In genomic region chr3:33081812-33082211, GRCh38 we compare ENCODE assay signal across 33 cellular contexts.
"Had no signal": no experiment of that assay in that cellular context is flagged by ENCODE, and none has a peak within 500 bp of the region (broad histone marks: within the 10 kb centered on the region; RNA-seq: fewer than 3 reads in every experiment).

No MANE protein-coding gene starts in this region.

- H3K4me3 Mint-ChIP-seq: activated CD4-positive, alpha-beta memory T cell treated with anti-CD3 and anti-CD28 coated beads, Interleukin-2, amount 10 ng/mL, durations not matched to agents 7 days and 5 days; activated CD4-positive, alpha-beta T cell treated with anti-CD3 and anti-CD28 coated beads, Interleukin-2, amount 10 ng/mL, durations not matched to agents 7 days and 5 days; activated naive CD4-positive, alpha-beta T cell treated with anti-CD3 and anti-CD28 coated beads for 36 hours; activated naive CD4-positive, alpha-beta T cell treated with anti-CD3 and anti-CD28 coated beads, Interleukin-2, amount 50 U/mL, for 24 hours; activated naive CD8-positive, alpha-beta T cell treated with anti-CD3 and anti-CD28 coated beads for 36 hours; activated naive CD8-positive, alpha-beta T cell treated with anti-CD3 and anti-CD28 coated beads, Interleukin-2, amount 50 U/mL, for 24 hours; activated T-cell treated with anti-CD3 and anti-CD28 coated beads, Interleukin-2, amount 50 U/mL, for 24 hours; activated T-cell treated with anti-CD3 and anti-CD28 coated beads, Interleukin-2, amount 50 U/mL, for 72 hours; central memory CD8-positive, alpha-beta T cell; dendritic cell treated with granulocyte-macrophage colony-stimulating factor and Interleukin-4, amounts not matched to agents 40 ng/mL and 50 ng/mL, for 4 days had no signal

- DNase-seq: activated CD4-positive, alpha-beta memory T cell treated with anti-CD3 and anti-CD28 coated beads, Interleukin-2, amount 10 ng/mL, durations not matched to agents 7 days and 5 days; activated CD4-positive, alpha-beta T cell treated with anti-CD3 and anti-CD28 coated beads for 1 hour; activated CD4-positive, alpha-beta T cell treated with anti-CD3 and anti-CD28 coated beads for 4 hours; activated CD4-positive, alpha-beta T cell treated with anti-CD3 and anti-CD28 coated beads, Interleukin-2, amount 10 ng/mL, durations not matched to agents 7 days and 5 days; activated CD4-positive, alpha-beta T cell treated with anti-CD3 and anti-CD28 coated beads, Interleukin-2, amount 50 U/mL, for 4 hours; activated CD8-positive, alpha-beta memory T cell treated with anti-CD3 and anti-CD28 coated beads, Interleukin-2, amount 50 U/mL, for 48 hours; activated effector memory CD4-positive, alpha-beta T cell treated with Interleukin-2 at 50 U/mL for 16 hours; activated gamma-delta T cell treated with Interleukin-2 at 50 U/mL for 16 hours; activated naive CD4-positive, alpha-beta T cell treated with anti-CD3 and anti-CD28 coated beads for 36 hours; activated naive CD8-positive, alpha-beta T cell treated with anti-CD3 and anti-CD28 coated beads for 36 hours; activated naive CD8-positive, alpha-beta T cell treated with anti-CD3 and anti-CD28 coated beads, Interleukin-2, amount 50 U/mL, for 24 hours; activated T-cell treated with anti-CD3 and anti-CD28 coated beads for 4 hours; activated T-cell treated with anti-CD3 and anti-CD28 coated beads, Interleukin-2, amount 50 U/mL, for 24 hours; activated T-cell treated with anti-CD3 and anti-CD28 coated beads, Interleukin-2, amount 50 U/mL, for 72 hours; adrenal gland; amygdala; aorta; body of pancreas; dorsolateral prefrontal cortex; effector memory CD4-positive, alpha-beta T cell; erythroblast; foreskin melanocyte; heart right ventricle; T-helper 2 cell had no signal

- H3K27me3 ChIP-seq: adrenal gland, body of pancreas, breast epithelium, cardiac muscle cell, dorsolateral prefrontal cortex, esophagus muscularis mucosa, gastroesophageal sphincter, heart right ventricle, hepatocyte had no signal

- H3K4me2 ChIP-seq: hepatocyte had no signal

- H3K4me3 ChIP-seq: adrenal gland, body of pancreas, breast epithelium, cardiac muscle cell, coronary artery, dorsolateral prefrontal cortex, esophagus muscularis mucosa, gastroesophageal sphincter, heart right ventricle, hepatocyte had no signal

- H3K9me3 Mint-ChIP-seq: activated CD4-positive, alpha-beta memory T cell treated with anti-CD3 and anti-CD28 coated beads, Interleukin-2, amount 10 ng/mL, durations not matched to agents 7 days and 5 days; activated CD4-positive, alpha-beta T cell treated with anti-CD3 and anti-CD28 coated beads, Interleukin-2, amount 10 ng/mL, durations not matched to agents 7 days and 5 days; activated naive CD4-positive, alpha-beta T cell treated with anti-CD3 and anti-CD28 coated beads for 36 hours; activated naive CD4-positive, alpha-beta T cell treated with anti-CD3 and anti-CD28 coated beads, Interleukin-2, amount 50 U/mL, for 24 hours; activated naive CD8-positive, alpha-beta T cell treated with anti-CD3 and anti-CD28 coated beads for 36 hours; activated naive CD8-positive, alpha-beta T cell treated with anti-CD3 and anti-CD28 coated beads, Interleukin-2, amount 50 U/mL, for 24 hours; activated T-cell treated with anti-CD3 and anti-CD28 coated beads, Interleukin-2, amount 50 U/mL, for 24 hours; activated T-cell treated with anti-CD3 and anti-CD28 coated beads, Interleukin-2, amount 50 U/mL, for 72 hours; central memory CD8-positive, alpha-beta T cell; dendritic cell treated with granulocyte-macrophage colony-stimulating factor and Interleukin-4, amounts not matched to agents 40 ng/mL and 50 ng/mL, for 4 days had no signal

- H3K36me3 ChIP-seq: adrenal gland, breast epithelium, cardiac muscle cell, gastroesophageal sphincter had no signal

- H2AFZ ChIP-seq: hepatocyte had no signal

- H3K27me3 Mint-ChIP-seq: activated CD4-positive, alpha-beta memory T cell treated with anti-CD3 and anti-CD28 coated beads, Interleukin-2, amount 10 ng/mL, durations not matched to agents 7 days and 5 days; activated CD4-positive, alpha-beta T cell treated with anti-CD3 and anti-CD28 coated beads, Interleukin-2, amount 10 ng/mL, durations not matched to agents 7 days and 5 days; activated naive CD4-positive, alpha-beta T cell treated with anti-CD3 and anti-CD28 coated beads, Interleukin-2, amount 50 U/mL, for 24 hours; activated naive CD8-positive, alpha-beta T cell treated with anti-CD3 and anti-CD28 coated beads for 36 hours; activated naive CD8-positive, alpha-beta T cell treated with anti-CD3 and anti-CD28 coated beads, Interleukin-2, amount 50 U/mL, for 24 hours; activated T-cell treated with anti-CD3 and anti-CD28 coated beads, Interleukin-2, amount 50 U/mL, for 24 hours; central memory CD8-positive, alpha-beta T cell; dendritic cell treated with granulocyte-macrophage colony-stimulating factor and Interleukin-4, amounts not matched to agents 40 ng/mL and 50 ng/mL, for 4 days had no signal

- H3K27ac ChIP-seq: adrenal gland, body of pancreas, breast epithelium, cardiac muscle cell, coronary artery, dorsolateral prefrontal cortex, esophagus muscularis mucosa, gastroesophageal sphincter, heart right ventricle, hepatocyte had no signal

- H3K9me3 ChIP-seq: adrenal gland, body of pancreas, breast epithelium, esophagus muscularis mucosa, gastroesophageal sphincter, heart right ventricle had no signal

- ATAC-seq: activated naive CD8-positive, alpha-beta T cell treated with anti-CD3 and anti-CD28 coated beads, Interleukin-2, amount 50 U/mL, for 24 hours; activated T-cell treated with anti-CD3 and anti-CD28 coated beads, Interleukin-2, amount 50 U/mL, for 72 hours; body of pancreas; gastroesophageal sphincter had no signal

- H3K4me1 ChIP-seq: adrenal gland, body of pancreas, breast epithelium had no signal

- H3K27ac Mint-ChIP-seq: activated CD4-positive, alpha-beta memory T cell treated with anti-CD3 and anti-CD28 coated beads, Interleukin-2, amount 10 ng/mL, durations not matched to agents 7 days and 5 days; activated CD4-positive, alpha-beta T cell treated with anti-CD3 and anti-CD28 coated beads, Interleukin-2, amount 10 ng/mL, durations not matched to agents 7 days and 5 days; activated naive CD4-positive, alpha-beta T cell treated with anti-CD3 and anti-CD28 coated beads for 36 hours; activated naive CD4-positive, alpha-beta T cell treated with anti-CD3 and anti-CD28 coated beads, Interleukin-2, amount 50 U/mL, for 24 hours; activated naive CD8-positive, alpha-beta T cell treated with anti-CD3 and anti-CD28 coated beads for 36 hours; activated naive CD8-positive, alpha-beta T cell treated with anti-CD3 and anti-CD28 coated beads, Interleukin-2, amount 50 U/mL, for 24 hours; activated T-cell treated with anti-CD3 and anti-CD28 coated beads, Interleukin-2, amount 50 U/mL, for 24 hours; activated T-cell treated with anti-CD3 and anti-CD28 coated beads, Interleukin-2, amount 50 U/mL, for 72 hours; dendritic cell treated with granulocyte-macrophage colony-stimulating factor and Interleukin-4, amounts not matched to agents 40 ng/mL and 50 ng/mL, for 4 days had no signal
